In genomic region chr3:14871456-14872200, GRCh38 we compare ENCODE assay signal across 18 cellular contexts. TPM values are rescaled to one million over a fixed set of nuclear protein-coding genes. Genes with fewer than 3 reads are reported as not detected.
"Had no signal": no experiment of that assay in that cellular context is flagged by ENCODE, and none has a peak within 500 bp of the region (broad histone marks: within the 10 kb centered on the region; RNA-seq: fewer than 3 reads in every experiment).

No MANE protein-coding gene starts in this region.

- ATAC-seq: activated naive CD4-positive, alpha-beta T cell treated with anti-CD3 and anti-CD28 coated beads, Interleukin-2, amount 50 U/mL, for 72 hours; gastrocnemius medialis; heart right ventricle; naive thymus-derived CD8-positive, alpha-beta T cell had no signal

- H3K4me1 ChIP-seq: uterus had no signal

- FAIRE-seq: islet of Langerhans had no signal

- H3K27ac ChIP-seq: gastrocnemius medialis, heart right ventricle, neutrophil, thoracic aorta, uterus had no signal

- H3K27ac Mint-ChIP-seq: activated CD4-positive, alpha-beta T cell treated with anti-CD3 and anti-CD28 coated beads, Interleukin-2, amount 10 ng/mL, durations not matched to agents 7 days and 5 days; activated T-helper 2 cell treated with anti-CD3 and anti-CD28 coated beads, Interferon-gamma antibody, Interleukin-2, Interleukin-4, amounts not matched to agents 10 μg/mL and 5 μg/mL and 100 μg/mL, durations not matched to agents 14 hours and 24 hours and 36 hours; brain; T-helper 2 cell treated with Interferon-gamma antibody and Interleukin-4, amounts not matched to agents 5 μg/mL and 100 μg/mL, for 36 hours had no signal

- H3K4me2 ChIP-seq: smooth muscle cell had no signal

- H3K36me3 Mint-ChIP-seq: activated naive CD4-positive, alpha-beta T cell treated with anti-CD3 and anti-CD28 coated beads, Interleukin-2, amount 50 U/mL, for 72 hours; brain; naive thymus-derived CD8-positive, alpha-beta T cell had no signal

- H3K4me3 Mint-ChIP-seq: activated CD4-positive, alpha-beta T cell treated with anti-CD3 and anti-CD28 coated beads, Interleukin-2, amount 10 ng/mL, durations not matched to agents 7 days and 5 days; brain; central memory CD8-positive, alpha-beta T cell; naive thymus-derived CD8-positive, alpha-beta T cell; T-helper 2 cell treated with Interferon-gamma antibody and Interleukin-4, amounts not matched to agents 5 μg/mL and 100 μg/mL, for 36 hours had no signal

- H3K4me1 Mint-ChIP-seq: central memory CD8-positive, alpha-beta T cell had no signal

- DNase-seq: activated CD4-positive, alpha-beta T cell treated with anti-CD3 and anti-CD28 coated beads, Interleukin-2, amount 10 ng/mL, durations not matched to agents 7 days and 5 days; activated CD8-positive, alpha-beta memory T cell treated with anti-CD3 and anti-CD28 coated beads for 24 hours; effector CD4-positive, alpha-beta T cell; gastrocnemius medialis; heart right ventricle; naive thymus-derived CD8-positive, alpha-beta T cell; stomach; uterus had no signal

- H3K4me3 ChIP-seq: coronary artery, gastrocnemius medialis, heart right ventricle, smooth muscle cell, stomach, thoracic aorta, uterus had no signal

- H3K9me3 Mint-ChIP-seq: activated CD4-positive, alpha-beta T cell treated with anti-CD3 and anti-CD28 coated beads, Interleukin-2, amount 10 ng/mL, durations not matched to agents 7 days and 5 days; activated naive CD4-positive, alpha-beta T cell treated with anti-CD3 and anti-CD28 coated beads, Interleukin-2, amount 50 U/mL, for 72 hours; activated T-helper 2 cell treated with anti-CD3 and anti-CD28 coated beads, Interferon-gamma antibody, Interleukin-2, Interleukin-4, amounts not matched to agents 10 μg/mL and 5 μg/mL and 100 μg/mL, durations not matched to agents 14 hours and 24 hours and 36 hours; brain; central memory CD8-positive, alpha-beta T cell; naive thymus-derived CD8-positive, alpha-beta T cell; T-helper 2 cell treated with Interferon-gamma antibody and Interleukin-4, amounts not matched to agents 5 μg/mL and 100 μg/mL, for 36 hours had no signal

- H3K9me3 ChIP-seq: gastrocnemius medialis, heart right ventricle, neutrophil, stomach, thoracic aorta, uterus had no signal

- H3K36me3 ChIP-seq: gastrocnemius medialis, neutrophil, stomach, thoracic aorta, uterus had no signal

- H3K27me3 ChIP-seq: gastrocnemius medialis, neutrophil, stomach, uterus had no signal

RNA-seq across cellular contexts. Expression of gene FGD5, which starts 52.9 kb away (rescaled TPM):
- total RNA-seq: activated naive CD4-positive, alpha-beta T cell treated with anti-CD3 and anti-CD28 coated beads, Interleukin-2, amount 50 U/mL, for 72 hours had no signal
- polyA plus RNA-seq: naive thymus-derived CD8-positive, alpha-beta T cell had no signal
